In genomic region chr1:217881607-217882332, GRCh38 we compare ENCODE assay signal across 20 cellular contexts.
A peak's percentile ranks its signal among the peaks of the same experiment; 100 is the strongest.
DNase-seq lines count a peak whose midpoint lies in the region; ATAC-seq, FAIRE-seq and TF ChIP-seq lines count a peak whose summit lies in the region.
"Had no signal": no experiment of that assay in that cellular context is flagged by ENCODE, and none has a peak within 500 bp of the region (broad histone marks: within the 10 kb centered on the region; RNA-seq: fewer than 3 reads in every experiment).

No MANE protein-coding gene starts in this region.

- H3K79me2 ChIP-seq in GM23248 (ENCODE audit: insufficient read depth) (no peaks in the 10 kb centered on the region), H1 (ENCODE audit: control insufficient read depth in 1 of 2, insufficient read depth in 2 of 2, low read length in 2 of 2) (no peaks in the 10 kb centered on the region)

- no peak overlapping the region for H4K5ac ChIP-seq in H1 (ENCODE audit: insufficient read length, low read depth, low read length)

- no peak overlapping the region for H3K4ac ChIP-seq in H1 (replicated peaks; ENCODE audit: insufficient read length, low read depth, low read length)

- no peak overlapping the region for H2BK20ac ChIP-seq in H1 (ENCODE audit: low read length)

- H4K20me1 ChIP-seq in GM23248 (ENCODE audit: insufficient read depth), result no peaks in the 10 kb centered on the region
- no peaks in the 10 kb centered on the region for H4K20me1 ChIP-seq in H1 (replicated peaks in 1 of 2; ENCODE audit: control insufficient read depth in 1 of 2, insufficient read depth in 2 of 2, low read length in 2 of 2)
- H4K20me1 ChIP-seq: BLaER1 treated with 17β-estradiol and CSF1 and Interleukin-3, amounts not matched to agents 10 nM and 100 nM had no signal

- no peak overlapping the region for H2BK120ac ChIP-seq in H1 (replicated peaks; ENCODE audit: low read depth, low read length)

- H2AFZ ChIP-seq in GM23248 (no peak overlapping the region), H1 (ENCODE audit: low read length) (peak overlapping the region; percentile 65; the same call in 1 of the 2 replicates)

- POLR2A ChIA-PET in H1 (lab: Charles Lee; ENCODE audit: partially characterized antibody), result no interaction called here

- no peak overlapping the region for H2BK15ac ChIP-seq in H1 (ENCODE audit: low read length)

- H3K4me2 ChIP-seq in GM23248 (ENCODE audit: unreplicated experiment) (no peak overlapping the region), H1 (ENCODE audit: insufficient read depth in 1 of 2, low read depth in 2 of 2, low read length in 2 of 2) (no peak overlapping the region)
- H3K4me2 ChIP-seq: BLaER1 treated with 17β-estradiol and CSF1 and Interleukin-3, amounts not matched to agents 10 nM and 100 nM had no signal

- H3K56ac ChIP-seq in H1 (replicated peaks; ENCODE audit: insufficient read length, low read depth, low read length), result no peak overlapping the region

- in situ Hi-C loops in GM23248 (cut with MboI), result no loop called here

- H3K36me3 ChIP-seq in GM23248 (ENCODE audit: low read depth) (no peaks in the 10 kb centered on the region), H1 (ENCODE audit: control insufficient read depth in 2 of 4, insufficient read depth in 4 of 4, low read length in 3 of 4) (no peaks in the 10 kb centered on the region)
- H3K36me3 ChIP-seq: BLaER1 treated with 17β-estradiol and CSF1 and Interleukin-3, amounts not matched to agents 10 nM and 100 nM; cardiac muscle cell; esophagus squamous epithelium; heart right ventricle had no signal

- H3K27ac ChIP-seq in GM23248, result no peak overlapping the region
- no peak overlapping the region for H3K27ac ChIP-seq in H1 (ENCODE audit: low read depth, low read length)
- H3K27ac ChIP-seq: BLaER1 treated with 17β-estradiol and CSF1 and Interleukin-3, amounts not matched to agents 10 nM and 100 nM; cardiac muscle cell; esophagus squamous epithelium; heart right ventricle; testis had no signal

- H3K14ac ChIP-seq in H1 (ENCODE audit: insufficient read length), result no peak overlapping the region

- ATAC-seq in HG03520 (IDR thresholded peaks at IDR 0.05; ENCODE audit: unreplicated experiment), result no peak
- ATAC-seq: activated naive CD8-positive, alpha-beta T cell treated with anti-CD3 and anti-CD28 coated beads, Interleukin-2, amount 50 U/mL, for 24 hours; activated T-helper 17 cell treated with anti-CD3 and anti-CD28 coated beads, Interleukin-2, amount 50 U/mL, for 72 hours; heart right ventricle had no signal

- FAIRE-seq in H1 (lab: Jason Lieb, UNC), result no peak
- FAIRE-seq: GM19239, small intestine had no signal

- WGBS in GM23248 (ENCODE audit: low coverage in 1 of 2, low lambda C conversion rate in 2 of 2, missing lambda C conversion rate in 2 of 2), 2 experiments, result 5 to 6% methylated on average over 5 of the region's 5 CpGs
- WGBS in H1 (ENCODE audit: extremely low coverage in 1 of 2, insufficient coverage in 1 of 2, insufficient read length in 1 of 2, insufficient replicate concordance in 2 of 2, low coverage in 1 of 2, low lambda C conversion rate in 2 of 2, missing lambda C conversion rate in 1 of 2), 2 experiments, result 85% methylated on average over 5 of the region's 5 CpGs; no CpG with 5 or more reads in 1 of the 2 experiments

- no peaks in the 10 kb centered on the region for H3F3A ChIP-seq in GM23248 (ENCODE audit: insufficient read depth)

- CTCF ChIA-PET in H1 (lab: Charles Lee; ENCODE audit: partially characterized antibody), result interaction anchor here (0.6 to 1.5 kb wide), 7 partner anchors 11 to 369 kb away, joined by 3 to 6 read pairs (median 3); no protein-coding TSS in a partner anchor

- H3K4me3 ChIP-seq in GM23248 (no peak overlapping the region), H1 (ENCODE audit: extremely low read depth in 1 of 4, insufficient read depth in 2 of 4, low read depth in 3 of 4, low read length in 4 of 4) (no peak overlapping the region), skeletal muscle cell (ENCODE audit: low read depth, low read length) (no peak overlapping the region)
- H3K4me3 ChIP-seq: BLaER1 treated with 17β-estradiol and CSF1 and Interleukin-3, amounts not matched to agents 10 nM and 100 nM; cardiac muscle cell; esophagus squamous epithelium; heart right ventricle; testis had no signal

- no peaks in the 10 kb centered on the region; the same call in 1 of the 2 replicates for H3K27me3 ChIP-seq in GM23248 (replicated peaks; ENCODE audit: insufficient read depth)
- no peaks in the 10 kb centered on the region for H3K27me3 ChIP-seq in H1 (replicated peaks in 1 of 4; ENCODE audit: control insufficient read depth in 3 of 4, extremely low read depth in 1 of 4, insufficient read depth in 3 of 4, low read length in 3 of 4)
- H3K27me3 ChIP-seq: BLaER1 treated with 17β-estradiol and CSF1 and Interleukin-3, amounts not matched to agents 10 nM and 100 nM; cardiac muscle cell; esophagus squamous epithelium; testis had no signal

- H3K23ac ChIP-seq in H1 (ENCODE audit: insufficient read length), result no peak overlapping the region

- H2BK12ac ChIP-seq in H1 (ENCODE audit: low read depth, low read length), result no peak overlapping the region

- no peak overlapping the region for H2AK5ac ChIP-seq in H1 (ENCODE audit: low read depth, low read length)

- peak in 2 of 3 experiments; percentile 30 to 42; a peak in 2 of 4 replicates for TF ChIP-seq CTCF in H1 (IDR thresholded peaks at IDR 0.05; ENCODE audit: control extremely low read depth in 1 of 3, insufficient read depth in 1 of 3, low read depth in 1 of 3, low read length in 3 of 3)

- DNase-seq in GM23248, result peak; percentile 7
- DNase-seq in NCI-H524 (lab: John Stamatoyannopoulos, UW), result peak; percentile 44 to 89
- DNase-seq in H1 (ENCODE audit: low read depth in 1 of 2, low spot score in 2 of 2), result no peak
- peak; percentile 25 for DNase-seq in skeletal muscle cell (ENCODE audit: low read depth)
- DNase-seq in D341Med (ENCODE audit: low spot score), result no peak
- DNase-seq in mesenteric fat pad (ENCODE audit: low spot score), result no peak
- DNase-seq: activated naive CD8-positive, alpha-beta T cell treated with anti-CD3 and anti-CD28 coated beads, Interleukin-2, amount 50 U/mL, for 24 hours; esophagus squamous epithelium; heart right ventricle; NCI-H1930; nephron progenitor cell; RPMI8226; small intestine; stimulated activated CD4-positive, alpha-beta T cell treated with anti-CD3 and anti-CD28 coated beads, Interleukin-4, amount 100 ng/mL, for 24 hours; testis had no signal

- TF ChIP-seq EP300 in H1 (IDR thresholded peaks at IDR 0.05; ENCODE audit: borderline replicate concordance in 1 of 2, low read depth in 2 of 2, low read length in 2 of 2), result no peak

- no peak overlapping the region for H2BK5ac ChIP-seq in H1 (ENCODE audit: low read depth, low read length)

- H3K4me1 ChIP-seq in GM23248 (ENCODE audit: insufficient read depth), result no peaks in the 10 kb centered on the region
- H3K4me1 ChIP-seq in H1 (replicated peaks in 1 of 4; ENCODE audit: control insufficient read depth in 3 of 4, insufficient read depth in 4 of 4, low read length in 3 of 4), result no peaks in the 10 kb centered on the region
- H3K4me1 ChIP-seq: BLaER1 treated with 17β-estradiol and CSF1 and Interleukin-3, amounts not matched to agents 10 nM and 100 nM; esophagus squamous epithelium; heart right ventricle; testis had no signal

- H3K9me2 ChIP-seq in GM23248 (ENCODE audit: insufficient read depth), result no peaks in the 10 kb centered on the region

- H3K9ac ChIP-seq in GM23248, result no peak overlapping the region
- no peak overlapping the region for H3K9ac ChIP-seq in H1 (replicated peaks in 1 of 4; ENCODE audit: extremely low read depth in 1 of 4, low read depth in 3 of 4, low read length in 3 of 4)
- H3K9ac ChIP-seq: BLaER1 treated with 17β-estradiol and CSF1 and Interleukin-3, amounts not matched to agents 10 nM and 100 nM had no signal

- H3K79me1 ChIP-seq in H1 (ENCODE audit: low read depth, low read length), result no peaks in the 10 kb centered on the region

- no peak overlapping the region for H3K18ac ChIP-seq in H1 (ENCODE audit: extremely low read depth, low read length)

- H3K23me2 ChIP-seq in H1 (ENCODE audit: low read depth, low read length), result no peaks in the 10 kb centered on the region

- no peak overlapping the region for H4K8ac ChIP-seq in H1 (ENCODE audit: extremely low read depth, insufficient read depth, low read length)

- TF ChIP-seq RAD21 in H1 (IDR thresholded peaks at IDR 0.05 in 1 of 2, conservative IDR thresholded peaks at IDR 0.05 in 1 of 2; ENCODE audit: low read depth in 2 of 2, low read length in 2 of 2), result peak; percentile 60 to 67

- no peak overlapping the region for H4K91ac ChIP-seq in H1 (replicated peaks; ENCODE audit: insufficient read length, low read length)

- TF ChIP-seq POLR2A in H1 (IDR thresholded peaks at IDR 0.05; ENCODE audit: control extremely low read depth in 1 of 2, low read depth in 2 of 2, low read length in 2 of 2), result no peak

- no peaks in the 10 kb centered on the region for H3K9me3 ChIP-seq in GM23248 (ENCODE audit: low read depth)
- peaks cover 7 to 8% of the 10 kb centered on the region in 2 experiments; a peak in 3 of 4 replicates for H3K9me3 ChIP-seq in H1 (ENCODE audit: insufficient read depth in 2 of 2, low read depth in 1 of 2, low read length in 1 of 2)
- H3K9me3 ChIP-seq: BLaER1 treated with 17β-estradiol and CSF1 and Interleukin-3, amounts not matched to agents 10 nM and 100 nM; esophagus squamous epithelium; heart right ventricle; testis had no signal

TF ChIP-seq in H1, 55 proteins besides CTCF, POLR2A, EP300 and RAD21:
- no peak for TF ChIP-seq ASH2L (IDR thresholded peaks at IDR 0.05; ENCODE audit: low read length)
- no peak for TF ChIP-seq TAF7 (optimal IDR thresholded peaks at IDR 0.05; ENCODE audit: borderline replicate concordance, low read depth, low read length)
- TF ChIP-seq KDM4A (IDR thresholded peaks at IDR 0.05; ENCODE audit: low read depth, low read length, severe bottlenecking), result no peak
- no peak for TF ChIP-seq MAFK (IDR thresholded peaks at IDR 0.05; ENCODE audit: low read depth, low read length)
- no peak for TF ChIP-seq RBBP5 (IDR thresholded peaks at IDR 0.05; ENCODE audit: borderline replicate concordance, low read depth, low read length)
- no peak for TF ChIP-seq TAF1 (IDR thresholded peaks at IDR 0.05; ENCODE audit: low read depth, low read length)
- no peak for TF ChIP-seq RFX5 (IDR thresholded peaks at IDR 0.05; ENCODE audit: borderline replicate concordance, low read depth, low read length)
- TF ChIP-seq CHD2 (IDR thresholded peaks at IDR 0.05; ENCODE audit: low read length), result no peak
- no peak for TF ChIP-seq JUN (IDR thresholded peaks at IDR 0.05; ENCODE audit: low read depth, low read length)
- TF ChIP-seq NANOG (IDR thresholded peaks at IDR 0.05; ENCODE audit: insufficient read depth, low read depth, low read length, poor library complexity, severe bottlenecking), result no peak
- TF ChIP-seq SP1 (IDR thresholded peaks at IDR 0.05; ENCODE audit: low read depth, low read length), result no peak
- TF ChIP-seq EGR1 (IDR thresholded peaks at IDR 0.05; ENCODE audit: borderline replicate concordance, low read depth, low read length), result no peak
- no peak for TF ChIP-seq CREB1 (IDR thresholded peaks at IDR 0.05)
- no peak for TF ChIP-seq ZNF274 (IDR thresholded peaks at IDR 0.05; ENCODE audit: borderline replicate concordance, extremely low read depth, low read length)
- TF ChIP-seq JUND (IDR thresholded peaks at IDR 0.05; ENCODE audit: low read length), result no peak

Comparison
In these comparisons a context has a peak if more than half of its experiments do, and no peak if none do; other contexts are left out.
1. DNase-seq: peak in GM23248 (single experiment), NCI-H524 (2 of 2) and skeletal muscle cell (single experiment); none in H1 (0 of 2), D341Med (single experiment) and mesenteric fat pad (single experiment).